In the genomic region with DNA sequence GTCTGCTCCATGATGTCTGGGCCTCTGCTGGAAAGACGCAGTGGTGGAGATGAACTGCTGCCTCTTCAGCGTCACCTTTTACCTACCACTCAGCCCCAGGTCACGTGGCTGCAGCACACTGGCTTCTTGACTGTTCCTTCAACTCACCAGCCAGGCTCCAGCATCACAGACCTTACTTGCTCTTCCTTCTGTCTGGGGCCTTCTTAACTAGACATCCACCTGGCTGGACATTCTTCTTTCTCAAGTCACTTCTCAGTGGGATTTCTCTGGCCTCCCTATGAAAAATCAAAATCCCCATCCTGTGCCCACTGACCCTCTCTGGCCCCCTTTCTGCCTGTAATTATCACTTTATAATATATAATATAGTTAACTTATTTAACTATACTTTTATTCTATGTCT, we compare ENCODE assay signal across 11 cellular contexts.
"Had no signal": no experiment of that assay in that cellular context is flagged by ENCODE, and none has a peak within 500 bp of the region (broad histone marks: within the 10 kb centered on the region; RNA-seq: fewer than 3 reads in every experiment).

No MANE protein-coding gene starts in this region.

- H3K9me3 ChIP-seq: HAP-1 had no signal

- H3K4me3 ChIP-seq: GM23248, GM23338, HAP-1 had no signal

- H3K4me2 ChIP-seq: GM23338 had no signal

- H3K27ac Mint-ChIP-seq: GM23338, H9, HFFc6 had no signal

- H3K4me3 Mint-ChIP-seq: GM23338, H9, HFFc6 had no signal

- H3K4me1 ChIP-seq: HAP-1 had no signal

- ATAC-seq: GM23338, HCT116 had no signal

- H3K9me3 Mint-ChIP-seq: GM23338, HFFc6 had no signal

- H3K36me3 ChIP-seq: HAP-1 had no signal

- H3K27ac ChIP-seq: GM23248 had no signal

- DNase-seq: GM23248, GOT3, H7, H9, HCEC 1CT, HFFc6 had no signal

- H2AFZ ChIP-seq: GM23248, GM23338 had no signal

- FAIRE-seq: H1, H54 had no signal

- H3K9ac ChIP-seq: GM23248 had no signal
